Comparison of ENCODE assay signal across 15 cellular contexts in the genomic region with DNA sequence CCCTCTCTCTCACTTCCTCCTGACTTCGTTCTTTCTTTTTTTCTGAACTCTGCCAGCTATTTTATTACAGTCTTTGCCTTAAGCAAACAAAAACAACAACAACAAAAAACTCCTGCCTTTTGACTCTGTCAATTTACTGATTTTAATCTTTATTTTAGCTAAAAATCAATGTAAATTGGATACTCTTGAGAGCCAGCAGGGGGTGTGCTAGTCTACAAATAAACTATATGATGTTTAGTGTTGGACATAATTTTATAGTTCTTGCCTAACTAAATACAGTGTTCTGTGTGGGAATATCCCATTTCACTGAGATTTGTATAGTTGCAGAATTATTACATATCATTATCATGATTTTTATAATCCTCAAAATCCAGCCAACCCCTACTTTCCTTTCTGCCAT.
DNase-seq lines count a peak whose midpoint lies in the region; ATAC-seq, FAIRE-seq and TF ChIP-seq lines count a peak whose summit lies in the region.
"Had no signal": no experiment of that assay in that cellular context is flagged by ENCODE, and none has a peak within 500 bp of the region (broad histone marks: within the 10 kb centered on the region; RNA-seq: fewer than 3 reads in every experiment).

No MANE protein-coding gene starts in this region.

- H3K36me3 ChIP-seq in DND-41 (ENCODE audit: insufficient read depth, low read length) (no peaks in the 10 kb centered on the region), HepG2 (replicated peaks in 1 of 2; ENCODE audit: control insufficient read depth in 1 of 2, insufficient read depth in 2 of 2, low read length in 2 of 2) (no peaks in the 10 kb centered on the region)
- H3K36me3 ChIP-seq: WERI-Rb-1 had no signal

- no peak overlapping the region for H3K27ac ChIP-seq in DND-41 (ENCODE audit: low read length)
- H3K27ac ChIP-seq in HepG2 (ENCODE audit: extremely low read length, insufficient read depth, low read length) = no peak overlapping the region
- H3K27ac ChIP-seq: WERI-Rb-1 had no signal

- CTCF ChIA-PET in HepG2 (lab: Yijun Ruan, JAX; ENCODE audit: low intra/inter-chr PET ratio, low total read pairs) = interaction anchor here (1.8 kb wide), 1 partner anchor 790 kb away, joined by 5 read pairs; no protein-coding TSS in a partner anchor

- TF ChIP-seq RAD21 in HepG2 (CRISPR knock-in tag; IDR thresholded peaks at IDR 0.05) = no peak

- WGBS in HepG2 (ENCODE audit: low lambda C conversion rate) = 5% methylated on average over 1 of the region's 1 CpG

- H2AFZ ChIP-seq in DND-41 (ENCODE audit: low read depth, low read length) (no peak overlapping the region), HepG2 (ENCODE audit: low read length) (no peak overlapping the region)

- ATAC-seq in DND-41 (ENCODE audit: insufficient read depth, low read depth) (no peak), HepG2 (no peak), GM19023 (IDR thresholded peaks at IDR 0.05; ENCODE audit: unreplicated experiment) (no peak), GM18519 (IDR thresholded peaks at IDR 0.05; ENCODE audit: low FRiP score, unreplicated experiment) (no peak), HG03442 (IDR thresholded peaks at IDR 0.05; ENCODE audit: unreplicated experiment) (no peak)
- ATAC-seq: K562; stimulated activated memory B cell treated with anti-CD40 and anti-IgM and Interleukin-4, amounts not matched to agents 10 μg/mL and 1 μg/mL and 100 μg/mL, for 72 hours had no signal

- H3K79me2 ChIP-seq in DND-41 (ENCODE audit: insufficient read depth, low read length) (no peaks in the 10 kb centered on the region), HepG2 (ENCODE audit: insufficient read depth, low read length) (no peaks in the 10 kb centered on the region)

- H3K4me1 ChIP-seq in DND-41 (ENCODE audit: insufficient read depth, low read length) (no peaks in the 10 kb centered on the region), HepG2 (ENCODE audit: insufficient read depth, low read length) (no peaks in the 10 kb centered on the region)

- TF ChIP-seq CTCF in DND-41 (IDR thresholded peaks at IDR 0.05; ENCODE audit: borderline replicate concordance, extremely low read depth, low read length, poor library complexity, severe bottlenecking) (peak; percentile 31), HepG2 (CRISPR knock-in tag; IDR thresholded peaks at IDR 0.05) (no peak)

- intact Hi-C loops in HepG2 (cut with micrococcal nuclease; ENCODE audit: unreplicated experiment) = loop anchor here (5.0 kb wide), 1 partner anchor 332 kb away; no protein-coding TSS in a partner anchor
- intact Hi-C loops in cardiac septum (cut with DNase I) = no loop called here

- H4K20me1 ChIP-seq in DND-41 (ENCODE audit: insufficient read depth, low read length) (no peaks in the 10 kb centered on the region), HepG2 (ENCODE audit: insufficient read depth, low read length) (no peaks in the 10 kb centered on the region)

- no peaks in the 10 kb centered on the region for H3K27me3 ChIP-seq in DND-41 (ENCODE audit: insufficient read depth, low read length, poor library complexity)
- H3K27me3 ChIP-seq in HepG2 (ENCODE audit: control insufficient read depth in 1 of 2, insufficient read depth in 2 of 2, low read length in 2 of 2) = no peaks in the 10 kb centered on the region; a peak in 1 of 5 replicates

- H3K9me3 ChIP-seq in DND-41 (ENCODE audit: insufficient read depth, low read length, severe bottlenecking) (peaks cover 2% of the 10 kb centered on the region), HepG2 (ENCODE audit: low read length) (peaks cover 10% of the 10 kb centered on the region; the same call in 1 of the 2 replicates)

- DNase-seq in DND-41 (no peak), Kasumi-1 (lab: John Stamatoyannopoulos, UW) (peak; percentile 60 to 64), astrocyte of the hippocampus (ENCODE audit: low read depth, low spot score) (peak; percentile 28), HepG2 (ENCODE audit: low spot score) (peak; percentile 1), cardiac septum (ENCODE audit: low spot score) (no peak)
- DNase-seq: cortex of kidney; head of caudate nucleus; NCI-H524 treated with DMSO at 0.1 percent for 48 hours; stimulated activated CD4-positive, alpha-beta T cell treated with anti-CD3 and anti-CD28 coated beads, Interleukin-12 subunit alpha, Interleukin-12 subunit beta, amount 100 ng/mL, for 4 hours; WERI-Rb-1 had no signal

- POLR2A ChIA-PET in HepG2 (lab: Yijun Ruan, JAX) = no interaction called here

- BruUV-seq in HepG2 (replicated peaks; lab: Mats Ljungman, UMichigan) = no TSS peak

- H3K4me3 ChIP-seq in DND-41 (ENCODE audit: low read depth in 1 of 2, low read length in 2 of 2) (no peak overlapping the region), HepG2 (replicated peaks in 1 of 3; ENCODE audit: insufficient read depth in 1 of 3, low read depth in 2 of 3, low read length in 3 of 3) (no peak overlapping the region)
- H3K4me3 ChIP-seq: K562 had no signal

- TF ChIP-seq POLR2A in HepG2 (IDR thresholded peaks at IDR 0.05; ENCODE audit: insufficient read depth in 1 of 2, low read depth in 2 of 2, low read length in 2 of 2) = no peak

- no peak overlapping the region for H3K9ac ChIP-seq in DND-41 (ENCODE audit: low read depth, low read length)
- no peak overlapping the region for H3K9ac ChIP-seq in HepG2 (ENCODE audit: insufficient read depth, low read depth, low read length)

- in situ Hi-C loops in HepG2 (cut with HindIII; ENCODE audit: extremely low pct_ligation_motif_present, low pct_unique_long_range_greater_than_20kb) = no loop called here

- H3K4me2 ChIP-seq in DND-41 (ENCODE audit: insufficient read depth, low read length) = no peak overlapping the region
- no peak overlapping the region for H3K4me2 ChIP-seq in HepG2 (ENCODE audit: low read depth, low read length)

- TF ChIP-seq EP300 in HepG2 (IDR thresholded peaks at IDR 0.05; ENCODE audit: low read depth in 2 of 2, low read length in 2 of 2) (no peak), HepG2 (CRISPR knock-in tag; IDR thresholded peaks at IDR 0.05; ENCODE audit: borderline replicate concordance) (no peak)

- FAIRE-seq in HepG2 (lab: Jason Lieb, UNC) = no peak
- FAIRE-seq: K562 had no signal

TF ChIP-seq in HepG2, 621 proteins besides CTCF, POLR2A, EP300 and RAD21:
- TF ChIP-seq FOSL1 (CRISPR knock-in tag; IDR thresholded peaks at IDR 0.05; ENCODE audit: borderline replicate concordance) = no peak
- no peak for TF ChIP-seq FIP1L1 (IDR thresholded peaks at IDR 0.05; ENCODE audit: borderline replicate concordance, insufficient read depth, low read depth, low read length)
- TF ChIP-seq SUZ12 (IDR thresholded peaks at IDR 0.05; ENCODE audit: low read depth, low read length) = no peak
- TF ChIP-seq ZNF674 (CRISPR knock-in tag; IDR thresholded peaks at IDR 0.05; ENCODE audit: low read depth) = no peak
- TF ChIP-seq ZNF142 (CRISPR knock-in tag; IDR thresholded peaks at IDR 0.05) = no peak
- no peak for TF ChIP-seq TFDP1 (CRISPR knock-in tag; IDR thresholded peaks at IDR 0.05; ENCODE audit: borderline replicate concordance)
- TF ChIP-seq SOX13 (IDR thresholded peaks at IDR 0.05) = no peak
- no peak for TF ChIP-seq SOX13 (CRISPR knock-in tag; conservative IDR thresholded peaks at IDR 0.05 in 1 of 2, IDR thresholded peaks at IDR 0.05 in 1 of 2)
- peak; percentile 25; the same call in 1 of the 2 replicates for TF ChIP-seq STAG1 (CRISPR knock-in tag; IDR thresholded peaks at IDR 0.05)
TF ChIP-seq in HepG2: peak in this region for 1.

Comparison
In these comparisons a context has a peak if more than half of its experiments do, and no peak if none do; other contexts are left out.
1. DNase-seq: peak in Kasumi-1 (2 of 2), astrocyte of the hippocampus (single experiment) and HepG2 (single experiment); none in DND-41 (single experiment) and cardiac septum (single experiment).